ENCODE assay signal across 12 cellular contexts in genomic region chr4:103400405-103400804, GRCh38.
DNase-seq lines count a peak whose midpoint lies in the region; ATAC-seq and TF ChIP-seq lines count a peak whose summit lies in the region.
"Had no signal": no experiment of that assay in that cellular context is flagged by ENCODE, and none has a peak within 500 bp of the region (broad histone marks: within the 10 kb centered on the region; RNA-seq: fewer than 3 reads in every experiment).

No MANE protein-coding gene starts in this region.

- no peaks in the 10 kb centered on the region for H3K9me3 ChIP-seq in CD4-positive, alpha-beta memory T cell (ENCODE audit: control insufficient read depth in 1 of 2, low read length in 2 of 2)
- no peaks in the 10 kb centered on the region for H3K9me3 ChIP-seq in A673 (ENCODE audit: low read depth, low read length, poor library complexity, severe bottlenecking)

- intact Hi-C loops in CD4-positive, alpha-beta memory T cell (cut with micrococcal nuclease) = no loop called here
- intact Hi-C loops in A673 (cut with micrococcal nuclease; ENCODE audit: unreplicated experiment) = no loop called here

- H3K27me3 Mint-ChIP-seq in CD4-positive, alpha-beta memory T cell = no peaks in the 10 kb centered on the region
- H3K27me3 Mint-ChIP-seq: activated CD4-positive, alpha-beta memory T cell treated with anti-CD3 and anti-CD28 coated beads for 36 hours had no signal

- no peaks in the 10 kb centered on the region for H3K4me1 Mint-ChIP-seq in CD4-positive, alpha-beta memory T cell
- H3K4me1 Mint-ChIP-seq: naive thymus-derived CD8-positive, alpha-beta T cell had no signal

- CTCF ChIA-PET in CD4-positive, alpha-beta memory T cell (lab: Charles Lee; ENCODE audit: partially characterized antibody) = no interaction called here
- CTCF ChIA-PET in A673 (lab: Charles Lee) = no interaction called here

- no TSS peak for BruUV-seq in A673 (replicated peaks; lab: Mats Ljungman, UMichigan)

- no peaks in the 10 kb centered on the region for H3K36me3 ChIP-seq in CD4-positive, alpha-beta memory T cell (ENCODE audit: insufficient read depth, low read length)
- no peaks in the 10 kb centered on the region for H3K36me3 ChIP-seq in A673 (ENCODE audit: insufficient read depth, low read length, poor library complexity, severe bottlenecking)

- H3K4me3 ChIP-seq in epithelial cell of proximal tubule (ENCODE audit: low read depth, low read length) (no peak overlapping the region), A673 (ENCODE audit: low read depth, low read length, poor library complexity, severe bottlenecking) (no peak overlapping the region)
- no peak overlapping the region for H3K4me3 ChIP-seq in CD4-positive, alpha-beta memory T cell (ENCODE audit: low read length in 2 of 2)
- H3K4me3 ChIP-seq: PC-9 had no signal

- no peak overlapping the region for H3K27ac Mint-ChIP-seq in CD4-positive, alpha-beta memory T cell
- H3K27ac Mint-ChIP-seq: activated CD4-positive, alpha-beta memory T cell treated with anti-CD3 and anti-CD28 coated beads for 36 hours; naive thymus-derived CD8-positive, alpha-beta T cell had no signal

- POLR2A ChIA-PET in CD4-positive, alpha-beta memory T cell (lab: Charles Lee; ENCODE audit: partially characterized antibody) = no interaction called here
- POLR2A ChIA-PET in A673 (lab: Charles Lee; ENCODE audit: low non-redundant PET) = no interaction called here

- no peak overlapping the region for H3K4me3 Mint-ChIP-seq in CD4-positive, alpha-beta memory T cell
- H3K4me3 Mint-ChIP-seq: activated CD4-positive, alpha-beta memory T cell treated with anti-CD3 and anti-CD28 coated beads for 36 hours; naive thymus-derived CD8-positive, alpha-beta T cell had no signal

- H3K4me1 ChIP-seq in CD4-positive, alpha-beta memory T cell (ENCODE audit: insufficient read depth, low read length) = no peaks in the 10 kb centered on the region
- H3K4me1 ChIP-seq in A673 (ENCODE audit: insufficient read depth, low read length, poor library complexity, severe bottlenecking) = no peaks in the 10 kb centered on the region

- H3K27me3 ChIP-seq in CD4-positive, alpha-beta memory T cell (ENCODE audit: insufficient read depth, low read length) = no peaks in the 10 kb centered on the region
- H3K27me3 ChIP-seq in A673 (replicated peaks; ENCODE audit: insufficient read depth, low read depth, low read length, poor library complexity) = peaks cover 40% of the 10 kb centered on the region

- ATAC-seq in GM18502 (IDR thresholded peaks at IDR 0.05; ENCODE audit: poor library complexity, unreplicated experiment) (peak; percentile 75), HG03558 (IDR thresholded peaks at IDR 0.05; ENCODE audit: extremely low read depth, unreplicated experiment) (peak; percentile 72)
- ATAC-seq: naive thymus-derived CD8-positive, alpha-beta T cell had no signal

- peaks cover 0 to 4% (median 0%) of the 10 kb centered on the region in 8 donors for H3K9me3 Mint-ChIP-seq in CD4-positive, alpha-beta memory T cell
- H3K9me3 Mint-ChIP-seq: activated CD4-positive, alpha-beta memory T cell treated with anti-CD3 and anti-CD28 coated beads for 36 hours had no signal

- DNase-seq in H4 (ENCODE audit: low spot score) (peak; percentile 70), epithelial cell of proximal tubule (ENCODE audit: low read depth) (peak; percentile 18), NCI-H2081 (lab: John Stamatoyannopoulos, UW) (no peak), AML-193 (lab: John Stamatoyannopoulos, UW) (no peak), A673 (ENCODE audit: low spot score) (no peak)
- no peak for DNase-seq in CD4-positive, alpha-beta memory T cell
- DNase-seq: activated CD4-positive, alpha-beta memory T cell treated with anti-CD3 and anti-CD28 coated beads for 36 hours; naive thymus-derived CD8-positive, alpha-beta T cell; PC-9 had no signal

- H3K36me3 Mint-ChIP-seq in CD4-positive, alpha-beta memory T cell = no peaks in the 10 kb centered on the region
- H3K36me3 Mint-ChIP-seq: activated CD4-positive, alpha-beta memory T cell treated with anti-CD3 and anti-CD28 coated beads for 36 hours; naive thymus-derived CD8-positive, alpha-beta T cell had no signal

- no peak for TF ChIP-seq CTCF in epithelial cell of proximal tubule (conservative IDR thresholded peaks at IDR 0.05; ENCODE audit: low read depth, low read length)
- no peak for TF ChIP-seq CTCF in A673 (conservative IDR thresholded peaks at IDR 0.05; ENCODE audit: low read depth, low read length)

- no peak overlapping the region for H3K27ac ChIP-seq in CD4-positive, alpha-beta memory T cell (ENCODE audit: low read depth, low read length)
- H3K27ac ChIP-seq in A673 (ENCODE audit: low read depth, low read length, poor library complexity, severe bottlenecking) = no peak overlapping the region
- H3K27ac ChIP-seq: C4-2B, PC-9 had no signal

Comparison
In these comparisons a context has a peak if more than half of its experiments do, and no peak if none do; other contexts are left out.
1. DNase-seq: peak in H4 (single experiment) and epithelial cell of proximal tubule (single experiment); none in NCI-H2081 (0 of 2), CD4-positive, alpha-beta memory T cell (0 of 5), AML-193 (0 of 2) and A673 (single experiment).